Comparison of ENCODE assay signal across 9 cellular contexts in genomic region chr6:33198853-33199436, GRCh38. TPM values are rescaled to one million over a fixed set of nuclear protein-coding genes. Genes with fewer than 3 reads are reported as not detected.
DNase-seq lines count a peak whose midpoint lies in the region; ATAC-seq and TF ChIP-seq lines count a peak whose summit lies in the region.
"Had no signal": no experiment of that assay in that cellular context is flagged by ENCODE, and none has a peak within 500 bp of the region (broad histone marks: within the 10 kb centered on the region; RNA-seq: fewer than 3 reads in every experiment).

No MANE protein-coding gene starts in this region.

- POLR2A ChIA-PET in RWPE1 (lab: Yijun Ruan, JAX; ENCODE audit: low non-redundant PET) = no interaction called here

- H3K27me3 ChIP-seq in esophagus muscularis mucosa (no peaks in the 10 kb centered on the region), rectal smooth muscle tissue (ENCODE audit: control insufficient read depth, insufficient read depth, low read length) (no peaks in the 10 kb centered on the region)

- peaks cover 43 to 67% (median 62%) of the 10 kb centered on the region in 4 donors for H3K36me3 ChIP-seq in esophagus muscularis mucosa
- peaks cover 43% of the 10 kb centered on the region for H3K36me3 ChIP-seq in rectal smooth muscle tissue (ENCODE audit: control insufficient read depth, insufficient read depth, low read length)

- H3K4me3 ChIP-seq in GM08714 (ENCODE audit: low read length) (peak overlapping the region; percentile 91; the same call in 1 of the 2 replicates), esophagus muscularis mucosa (peak overlapping the region; percentile 76 to 84 (median 80)), rectal smooth muscle tissue (ENCODE audit: low read length) (peak overlapping the region; percentile 91)

- no peak overlapping the region for H3K9ac ChIP-seq in rectal smooth muscle tissue (ENCODE audit: low read length)

- H3K4me1 ChIP-seq in esophagus muscularis mucosa (peaks cover 49 to 65% (median 57%) of the 10 kb centered on the region in 4 donors), rectal smooth muscle tissue (ENCODE audit: control insufficient read depth, insufficient read depth, low read length) (peaks cover 17% of the 10 kb centered on the region)

- WGBS in esophagus muscularis mucosa = 22% methylated on average over 3 of the region's 3 CpGs

- peak overlapping the region; percentile 94 for H3K27ac ChIP-seq in RWPE1
- peak overlapping the region; percentile 90 to 97 (median 93) for H3K27ac ChIP-seq in esophagus muscularis mucosa (replicated peaks in 1 of 4)
- H3K27ac ChIP-seq in rectal smooth muscle tissue (ENCODE audit: low read depth, low read length) = no peak overlapping the region

- CTCF ChIA-PET in RWPE1 (lab: Yijun Ruan, JAX) = no interaction called here

- DNase-seq in RWPE1 (ENCODE audit: low spot score) (no peak), esophagus muscularis mucosa (ENCODE audit: extremely low spot score) (no peak)
- no peak for DNase-seq in stimulated activated naive CD4-positive, alpha-beta T cell (lab: John Stamatoyannopoulos, UW)
- DNase-seq: NCI-H2171 had no signal

- no peaks in the 10 kb centered on the region for H3K9me3 ChIP-seq in esophagus muscularis mucosa

- intact Hi-C loops in esophagus muscularis mucosa (cut with DNase I) = loop anchor here (5.0 kb wide), 1 partner anchor 37 kb away; no protein-coding TSS in a partner anchor

- ATAC-seq in HG03139 (IDR thresholded peaks at IDR 0.05; ENCODE audit: unreplicated experiment) = no peak
- no peak for ATAC-seq in esophagus mucosa
- no peak for ATAC-seq in HG03045 (IDR thresholded peaks at IDR 0.05; ENCODE audit: unreplicated experiment)

- no peak for TF ChIP-seq CTCF in RWPE1 (conservative IDR thresholded peaks at IDR 0.05; ENCODE audit: low read depth)
- TF ChIP-seq CTCF in esophagus muscularis mucosa (IDR thresholded peaks at IDR 0.05) = no peak

- TF ChIP-seq EP300 in esophagus muscularis mucosa (IDR thresholded peaks at IDR 0.05) = no peak

- TF ChIP-seq POLR2A in esophagus muscularis mucosa (IDR thresholded peaks at IDR 0.05; ENCODE audit: low read depth) = no peak

RNA-seq across cellular contexts. Expression of gene RXRB, which starts 1.5 kb away (rescaled TPM):
- total RNA-seq in esophagus muscularis mucosa (10 to 100 TPM; 21.5 to 34.1 (median 32.2) TPM), esophagus mucosa (19.6 TPM)

RNA-seq across cellular contexts. Expression of gene SLC39A7, which starts 1.7 kb away (rescaled TPM):
- total RNA-seq in esophagus muscularis mucosa (10 to 100 TPM; 43.6 to 80.1 (median 62.3) TPM), esophagus mucosa (31.1 TPM)

RNA-seq across cellular contexts. Expression of gene HSD17B8, which starts 5.5 kb away (rescaled TPM):
- 10 to 100 TPM in 3 of 4 donors, 1 to 10 TPM in 1; 2.0 to 15.0 (median 12.9) TPM for total RNA-seq in esophagus muscularis mucosa
- 27.3 TPM for total RNA-seq in esophagus mucosa

RNA-seq across cellular contexts. Expression of gene COL11A2, which starts 6.7 kb away (rescaled TPM):
- total RNA-seq in esophagus muscularis mucosa (1 to 10 TPM in 1 of 4 donors, under 1 TPM in 2, not detected in 1; 0.17 to 1.1 (median 0.19) TPM), esophagus mucosa (0.32 TPM)

RNA-seq across cellular contexts. Expression of gene RING1, which starts 9.4 kb away (rescaled TPM):
- 10 to 100 TPM; 15.0 to 25.3 (median 20.6) TPM for total RNA-seq in esophagus muscularis mucosa
- total RNA-seq in esophagus mucosa = 27.0 TPM
